Comparison of ENCODE assay signal across 12 cellular contexts in genomic region chr15:38560456-38560926, GRCh38. TPM values are rescaled to one million over a fixed set of nuclear protein-coding genes. Genes with fewer than 3 reads are reported as not detected.
DNase-seq lines count a peak whose midpoint lies in the region; ATAC-seq, FAIRE-seq and TF ChIP-seq lines count a peak whose summit lies in the region.
"Had no signal": no experiment of that assay in that cellular context is flagged by ENCODE, and none has a peak within 500 bp of the region (broad histone marks: within the 10 kb centered on the region; RNA-seq: fewer than 3 reads in every experiment).

No MANE protein-coding gene starts in this region.

- H3K4me1 Mint-ChIP-seq in naive thymus-derived CD8-positive, alpha-beta T cell, result peaks cover 50 to 93% (median 83%) of the 10 kb centered on the region in 4 donors

- H3K36me3 Mint-ChIP-seq in naive thymus-derived CD8-positive, alpha-beta T cell, result peaks cover 3 to 65% (median 46%) of the 10 kb centered on the region in 3 donors

- TF ChIP-seq CTCF in D721Med (IDR thresholded peaks at IDR 0.05; ENCODE audit: insufficient read depth, missing control alignments), result no peak

- DNase-seq in activated CD4-positive, alpha-beta T cell treated with anti-CD3 and anti-CD28 coated beads for 48 hours, result peak; percentile 54
- DNase-seq in activated CD4-positive, alpha-beta T cell treated with anti-CD3 and anti-CD28 coated beads for 1 hour, result no peak
- peak; percentile 26 for DNase-seq in T-helper 22 cell (ENCODE audit: low read depth)
- DNase-seq in naive thymus-derived CD8-positive, alpha-beta T cell, result peak in 1 of 10 donors; percentile 32
- DNase-seq in NCI-H128 (lab: John Stamatoyannopoulos, UW; ENCODE audit: unreplicated experiment), result no peak
- DNase-seq in NCI-H510A treated with DMSO at 0.1 percent for 48 hours (lab: John Stamatoyannopoulos, UW), result no peak
- DNase-seq in D721Med (ENCODE audit: insufficient read length, low spot score), result no peak
- DNase-seq: HFFc6, lower lobe of right lung, NCI-H1694 had no signal

- peak overlapping the region; percentile 92 to 99 (median 98) for H3K4me3 Mint-ChIP-seq in naive thymus-derived CD8-positive, alpha-beta T cell
- H3K4me3 Mint-ChIP-seq: HFFc6 had no signal

- H3K27me3 Mint-ChIP-seq in naive thymus-derived CD8-positive, alpha-beta T cell, result no peaks in the 10 kb centered on the region

- peak overlapping the region; percentile 69 to 98 (median 93) for H3K27ac Mint-ChIP-seq in naive thymus-derived CD8-positive, alpha-beta T cell
- H3K27ac Mint-ChIP-seq: HFFc6 had no signal

- no peak for FAIRE-seq in D721Med (lab: Jason Lieb, UNC)

- peak; percentile 15 for ATAC-seq in HG02623 (IDR thresholded peaks at IDR 0.05; ENCODE audit: unreplicated experiment)
- no peak for ATAC-seq in naive thymus-derived CD8-positive, alpha-beta T cell
- ATAC-seq: gastroesophageal sphincter, lower lobe of right lung had no signal

- POLR2A ChIA-PET in naive thymus-derived CD8-positive, alpha-beta T cell (lab: Charles Lee), result interaction anchor here (0.8 to 9.1 kb wide), 7 partner anchors 9 to 126 kb away, joined by 4 to 206 read pairs (median 4); no protein-coding TSS in a partner anchor

- H3K9me3 Mint-ChIP-seq in naive thymus-derived CD8-positive, alpha-beta T cell, result no peaks in the 10 kb centered on the region
- H3K9me3 Mint-ChIP-seq: HFFc6 had no signal

RNA-seq across cellular contexts. Expression of gene RASGRP1, which starts 4.1 kb away (rescaled TPM):
- 10 to 100 TPM; 83.7 to 88.5 TPM for total RNA-seq in naive thymus-derived CD8-positive, alpha-beta T cell
- polyA plus RNA-seq in naive thymus-derived CD8-positive, alpha-beta T cell, result 10 to 100 TPM; 52.3 to 90.5 (median 73.4) TPM

Comparison
In these comparisons a context has a peak if more than half of its experiments do, and no peak if none do; other contexts are left out.
1. DNase-seq: peak in activated CD4-positive, alpha-beta T cell treated with anti-CD3 and anti-CD28 coated beads for 48 hours (single experiment) and T-helper 22 cell (single experiment); none in activated CD4-positive, alpha-beta T cell treated with anti-CD3 and anti-CD28 coated beads for 1 hour (single experiment), NCI-H128 (single experiment), NCI-H510A treated with DMSO at 0.1 percent for 48 hours (single experiment) and D721Med (single experiment).